Comparison of ENCODE assay signal across 26 cellular contexts in the genomic region with DNA sequence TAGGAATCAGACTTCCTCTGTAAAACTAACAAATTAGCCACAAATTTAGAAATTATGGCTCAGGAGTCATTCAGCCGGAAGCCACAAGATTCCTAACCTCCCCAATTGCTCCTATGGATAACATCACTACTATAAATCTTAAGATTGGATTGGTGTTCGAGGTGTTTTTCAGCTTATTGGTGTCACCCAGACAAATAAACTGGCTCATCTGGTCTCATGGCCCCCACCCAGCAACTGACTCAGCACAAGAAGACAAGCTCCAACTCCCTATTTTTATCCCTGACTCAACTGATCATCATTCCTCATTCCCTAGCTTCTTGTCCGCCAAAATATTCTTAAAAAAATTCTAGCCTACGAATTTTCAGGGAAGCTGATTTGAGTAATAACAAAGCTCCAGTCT.
DNase-seq lines count a peak whose midpoint lies in the region; ATAC-seq, FAIRE-seq and TF ChIP-seq lines count a peak whose summit lies in the region.
"Had no signal": no experiment of that assay in that cellular context is flagged by ENCODE, and none has a peak within 500 bp of the region (broad histone marks: within the 10 kb centered on the region; RNA-seq: fewer than 3 reads in every experiment).

No MANE protein-coding gene starts in this region.

- H3K9ac ChIP-seq in trophoblast cell (ENCODE audit: low read length), result no peak overlapping the region
- H3K9ac ChIP-seq: neural progenitor cell had no signal

- H3K79me1 ChIP-seq in trophoblast cell (ENCODE audit: low read length), result peaks cover 9% of the 10 kb centered on the region

- TF ChIP-seq POLR2A in esophagus muscularis mucosa (IDR thresholded peaks at IDR 0.05; ENCODE audit: low read depth), result no peak

- WGBS in esophagus muscularis mucosa, result 85% methylated on average over 4 of the region's 4 CpGs
- WGBS in trophoblast cell (ENCODE audit: extremely low coverage, insufficient coverage, insufficient read length), result no CpG with 5 or more reads among the region's 4 CpGs
- 73 to 86% methylated on average over 4 of the region's 4 CpGs for WGBS in pancreas, 2 donors

- no peak for TF ChIP-seq EP300 in esophagus muscularis mucosa (IDR thresholded peaks at IDR 0.05)

- H2BK12ac ChIP-seq in trophoblast cell (ENCODE audit: low read length), result no peak overlapping the region

- no peak overlapping the region for H3K23ac ChIP-seq in trophoblast cell (ENCODE audit: low read length)

- no peak for ATAC-seq in pancreas
- ATAC-seq: activated CD4-positive, alpha-beta T cell treated with anti-CD3 and anti-CD28 coated beads for 36 hours; activated T-cell treated with anti-CD3 and anti-CD28 coated beads, Interleukin-2, amount 50 U/mL, for 72 hours; esophagus mucosa; psoas muscle had no signal

- H3K27me3 ChIP-seq in esophagus muscularis mucosa (no peaks in the 10 kb centered on the region), trophoblast cell (ENCODE audit: insufficient read depth, low read length) (no peaks in the 10 kb centered on the region), pancreas (no peaks in the 10 kb centered on the region)
- H3K27me3 ChIP-seq: neural progenitor cell, tibial artery had no signal

- no peak overlapping the region for H3K4ac ChIP-seq in trophoblast cell (ENCODE audit: low read depth, low read length)

- H3K36me3 ChIP-seq in esophagus muscularis mucosa, result no peaks in the 10 kb centered on the region
- peaks cover 0 to 3% of the 10 kb centered on the region in 2 experiments for H3K36me3 ChIP-seq in trophoblast cell (ENCODE audit: control insufficient read depth in 1 of 2, insufficient read depth in 2 of 2, low read length in 2 of 2)
- no peaks in the 10 kb centered on the region for H3K36me3 ChIP-seq in pancreas
- H3K36me3 ChIP-seq: left ventricle myocardium inferior, neural progenitor cell, tibial artery had no signal

- FAIRE-seq in pancreas (lab: Jason Lieb, UNC), result no peak
- FAIRE-seq: small intestine had no signal

- DNase-seq in AG20443 (ENCODE audit: low spot score) (peak; percentile 79), HS-5 (ENCODE audit: low read depth) (peak; percentile 49), esophagus muscularis mucosa (ENCODE audit: extremely low spot score) (peak; percentile 10), trophoblast cell (no peak), SK-N-DZ (ENCODE audit: low spot score) (no peak), NCI-H226 (no peak), pancreas (no peak), AML-193 (lab: John Stamatoyannopoulos, UW) (no peak)
- DNase-seq: activated CD4-positive, alpha-beta T cell treated with anti-CD3 and anti-CD28 coated beads for 36 hours; activated naive CD4-positive, alpha-beta T cell treated with anti-CD3 and anti-CD28 coated beads, Interleukin-2, amount 50 U/mL, for 16 hours; activated T-cell treated with anti-CD3 and anti-CD28 coated beads, Interleukin-2, amount 50 U/mL, for 72 hours; aorta; C1 segment of cervical spinal cord; Calu3; cerebellar nuclear complex; effector CD8-positive, alpha-beta T cell; left ventricle myocardium inferior; NCI-H1417 treated with DMSO at 0.1 percent for 48 hours; NCI-H69; psoas muscle; small intestine; stimulated activated CD4-positive, alpha-beta T cell treated with anti-CD3 and anti-CD28 coated beads, Interleukin-2, amount 100 ng/mL, for 48 hours; stimulated activated naive CD4-positive, alpha-beta T cell treated with Interleukin-2 at 50 U/mL for 16 hours; tibial artery had no signal

- no peak overlapping the region for H3K27ac ChIP-seq in esophagus muscularis mucosa (replicated peaks in 1 of 4)
- no peak overlapping the region for H3K27ac ChIP-seq in trophoblast cell (ENCODE audit: low read depth, low read length)
- H3K27ac ChIP-seq in pancreas, result no peak overlapping the region
- H3K27ac ChIP-seq: left ventricle myocardium inferior, neural progenitor cell, psoas muscle, tibial artery had no signal

- H4K8ac ChIP-seq in trophoblast cell (ENCODE audit: low read depth, low read length), result no peak overlapping the region

- no peak overlapping the region for H3K4me2 ChIP-seq in trophoblast cell (ENCODE audit: low read length)
- H3K4me2 ChIP-seq: neural progenitor cell had no signal

- H3K14ac ChIP-seq in trophoblast cell (ENCODE audit: low read length), result no peak overlapping the region

- TF ChIP-seq CTCF in esophagus muscularis mucosa (IDR thresholded peaks at IDR 0.05), result no peak
- TF ChIP-seq CTCF in pancreas (IDR thresholded peaks at IDR 0.05), result no peak

- H3K9me3 ChIP-seq in esophagus muscularis mucosa (peaks cover 0 to 14% (median 6%) of the 10 kb centered on the region in 4 donors), trophoblast cell (ENCODE audit: insufficient read depth, low read depth, low read length) (peaks cover 1% of the 10 kb centered on the region), pancreas (no peaks in the 10 kb centered on the region)

- H3K4me3 ChIP-seq in esophagus muscularis mucosa (no peak overlapping the region), trophoblast cell (ENCODE audit: low read depth, low read length) (no peak overlapping the region), pancreas (no peak overlapping the region)
- H3K4me3 ChIP-seq: left ventricle myocardium inferior, neural progenitor cell, psoas muscle, tibial artery had no signal

- H2AK5ac ChIP-seq in trophoblast cell (ENCODE audit: low read length), result no peak overlapping the region

- H3K4me1 ChIP-seq in esophagus muscularis mucosa (no peaks in the 10 kb centered on the region), trophoblast cell (ENCODE audit: control insufficient read depth in 1 of 2, insufficient read depth in 2 of 2, low read length in 2 of 2) (peaks cover 7 to 12% of the 10 kb centered on the region in 2 experiments), pancreas (no peaks in the 10 kb centered on the region)
- H3K4me1 ChIP-seq: left ventricle myocardium inferior, psoas muscle, tibial artery had no signal

- peak overlapping the region; percentile 33 for H2BK120ac ChIP-seq in trophoblast cell (ENCODE audit: insufficient read depth, low read length, poor library complexity)

- H4K91ac ChIP-seq in trophoblast cell (ENCODE audit: low read depth, low read length), result peak overlapping the region; percentile 6

- H2AFZ ChIP-seq in trophoblast cell (ENCODE audit: insufficient read depth, low read length, poor library complexity), result no peak overlapping the region
- H2AFZ ChIP-seq: neural progenitor cell had no signal

- no peak overlapping the region for H2BK5ac ChIP-seq in trophoblast cell (ENCODE audit: low read depth, low read length, poor library complexity)

- H3K79me2 ChIP-seq in trophoblast cell (ENCODE audit: control insufficient read depth, insufficient read depth, low read length, poor library complexity), result peaks cover 2% of the 10 kb centered on the region

- no peak overlapping the region for H4K12ac ChIP-seq in trophoblast cell (ENCODE audit: low read depth, low read length)

- no peak overlapping the region for H3K18ac ChIP-seq in trophoblast cell (ENCODE audit: low read length)

- intact Hi-C loops in esophagus muscularis mucosa (cut with DNase I), result no loop called here
- intact Hi-C loops in pancreas (cut with DNase I), result no loop called here

Comparison
In these comparisons a context has a peak if more than half of its experiments do, and no peak if none do; other contexts are left out.
1. DNase-seq: peak in AG20443 (single experiment), HS-5 (single experiment) and esophagus muscularis mucosa (single experiment); none in trophoblast cell (0 of 2), SK-N-DZ (single experiment), NCI-H226 (single experiment), pancreas (0 of 6) and AML-193 (0 of 2).